In the genomic region with DNA sequence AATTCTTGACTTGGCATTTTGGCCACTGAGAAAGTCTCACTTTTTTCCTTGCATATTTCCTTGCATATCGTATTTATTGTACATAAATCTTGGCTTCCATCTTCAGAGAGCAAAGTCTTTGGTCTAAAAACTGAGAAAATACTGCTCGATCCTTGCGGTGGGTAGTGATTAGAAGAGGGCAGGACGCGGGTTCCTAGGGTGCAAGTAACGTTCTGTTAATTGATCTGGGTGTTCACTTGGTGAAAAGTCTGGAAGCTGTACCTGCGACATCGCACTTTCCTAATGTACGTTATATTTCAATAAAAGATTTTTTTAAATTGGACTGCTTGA, we compare ENCODE assay signal across 8 cellular contexts. TPM values are rescaled to one million over a fixed set of nuclear protein-coding genes. Genes with fewer than 3 reads are reported as not detected.
A peak's percentile ranks its signal among the peaks of the same experiment; 100 is the strongest.
DNase-seq lines count a peak whose midpoint lies in the region; ATAC-seq and TF ChIP-seq lines count a peak whose summit lies in the region.

No MANE protein-coding gene starts in this region.

- peak overlapping the region; percentile 45 for H3K4me3 ChIP-seq in HUES6 (ENCODE audit: low read depth, low read length)
- peak overlapping the region; percentile 23 for H3K4me3 ChIP-seq in ovary

- H3K27me3 ChIP-seq in HUES6 (ENCODE audit: control insufficient read depth, insufficient read depth, low read length) (no peaks in the 10 kb centered on the region), ovary (no peaks in the 10 kb centered on the region)

- H3K4me1 Mint-ChIP-seq in chondrocyte (ENCODE audit: low read depth): peaks cover 29% of the 10 kb centered on the region

- intact Hi-C loops in ovary (cut with DNase I): no loop called here

- H3K27ac Mint-ChIP-seq in chondrocyte (ENCODE audit: unreplicated experiment): peak overlapping the region; percentile 97

- DNase-seq in ELF-1 (ENCODE audit: low read depth, low spot score): peak; percentile 4
- no peak for DNase-seq in chondrocyte (ENCODE audit: low spot score)
- no peak for DNase-seq in ovary
- no peak for DNase-seq in Kasumi-1 (lab: John Stamatoyannopoulos, UW)
- DNase-seq in nucleus accumbens (lab: John Stamatoyannopoulos, UW): no peak

- ATAC-seq in HG02763 (IDR thresholded peaks at IDR 0.05; ENCODE audit: unreplicated experiment): no peak
- ATAC-seq in GM21737 (IDR thresholded peaks at IDR 0.05; ENCODE audit: unreplicated experiment): no peak

- TF ChIP-seq POLR2A in ovary (IDR thresholded peaks at IDR 0.05): no peak

- no peaks in the 10 kb centered on the region for H3K9me3 Mint-ChIP-seq in chondrocyte (ENCODE audit: low read depth)

- H3K36me3 Mint-ChIP-seq in chondrocyte (ENCODE audit: low read depth): no peaks in the 10 kb centered on the region

- no peaks in the 10 kb centered on the region for H3K27me3 Mint-ChIP-seq in chondrocyte (ENCODE audit: low read depth)

- H3K9me3 ChIP-seq in HUES6 (ENCODE audit: control insufficient read depth, insufficient read depth, low read depth, low read length) (no peaks in the 10 kb centered on the region), ovary (no peaks in the 10 kb centered on the region)

- no peak overlapping the region for H3K27ac ChIP-seq in HUES6 (ENCODE audit: low read depth, low read length)
- no peak overlapping the region for H3K27ac ChIP-seq in ovary

- H3K4me3 Mint-ChIP-seq in chondrocyte (ENCODE audit: unreplicated experiment): peak overlapping the region; percentile 38

- no peak overlapping the region for H3K9ac ChIP-seq in HUES6 (ENCODE audit: low read length)

- H3K36me3 ChIP-seq in HUES6 (ENCODE audit: control insufficient read depth, insufficient read depth, low read length): peaks cover 7% of the 10 kb centered on the region; the same call in 1 of the 2 replicates
- no peaks in the 10 kb centered on the region for H3K36me3 ChIP-seq in ovary

- 15 to 28% (median 23%) methylated on average over 9 of the region's 9 CpGs for WGBS in ovary, 3 donors

- TF ChIP-seq EP300 in ovary (IDR thresholded peaks at IDR 0.05): no peak

- TF ChIP-seq CTCF in chondrocyte (IDR thresholded peaks at IDR 0.05) (no peak), ovary (IDR thresholded peaks at IDR 0.05) (no peak)

- H3K4me1 ChIP-seq in HUES6 (ENCODE audit: control insufficient read depth, insufficient read depth, low read length): peaks cover 37% of the 10 kb centered on the region
- peaks cover 5% of the 10 kb centered on the region for H3K4me1 ChIP-seq in ovary (ENCODE audit: insufficient read depth)

RNA-seq across cellular contexts. Expression of gene UBALD2, which starts 0.8 kb away (rescaled TPM):
- total RNA-seq in chondrocyte: 6.7 to 14.1 TPM (median 13.2 TPM) in 3 replicates
- total RNA-seq in ovary: 10 to 100 TPM in 6 of 7 donors, 1 to 10 TPM in 1; 6.8 to 21.9 (median 14.4) TPM
- 10 to 100 TPM in 1 of 2 donors, 1 to 10 TPM in 1; 3.6 to 13.9 TPM for polyA plus RNA-seq in ovary

RNA-seq across cellular contexts. Expression of gene RNF157, which starts 24.1 kb away (rescaled TPM):
- total RNA-seq in chondrocyte (1.1 to 1.5 TPM (median 1.4 TPM) in 3 replicates), ovary (1 to 10 TPM; 1.3 to 4.3 (median 2.6) TPM)
- polyA plus RNA-seq in ovary: 1 to 10 TPM; 1.4 to 1.9 TPM

RNA-seq across cellular contexts. Expression of gene QRICH2, which starts 43.7 kb away (rescaled TPM):
- total RNA-seq in chondrocyte (4.7 to 5.2 TPM (median 5.0 TPM) in 3 replicates), ovary (1 to 10 TPM; 1.1 to 3.8 (median 1.5) TPM)
- 1 to 10 TPM in 1 of 2 donors, under 1 TPM in 1; 0.42 to 1.9 TPM for polyA plus RNA-seq in ovary
